Comparison of ENCODE assay signal across 28 cellular contexts in the genomic region with DNA sequence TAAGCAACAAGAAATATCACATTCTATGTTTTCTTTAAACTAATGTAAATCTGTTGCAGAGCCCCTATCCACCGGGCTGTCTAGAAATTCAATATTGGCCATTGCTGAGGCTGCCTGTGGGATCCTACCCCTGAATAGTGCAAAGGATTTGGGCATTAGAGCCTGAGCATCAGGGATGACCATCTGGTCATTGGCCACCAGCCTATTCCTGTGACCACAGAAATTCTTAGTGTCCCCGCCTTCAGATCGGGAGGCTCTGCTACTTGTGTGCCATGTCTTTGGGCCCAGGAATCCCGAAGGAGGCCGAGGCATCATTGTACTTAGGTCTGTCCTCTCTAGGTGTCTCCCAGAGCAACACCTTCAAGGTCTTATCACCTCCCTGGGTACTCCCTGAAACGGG.
"Had no signal": no experiment of that assay in that cellular context is flagged by ENCODE, and none has a peak within 500 bp of the region (broad histone marks: within the 10 kb centered on the region; RNA-seq: fewer than 3 reads in every experiment).

No MANE protein-coding gene starts in this region.

- H3K36me3 Mint-ChIP-seq: activated naive CD4-positive, alpha-beta T cell treated with anti-CD3 and anti-CD28 coated beads, Interleukin-2, amount 10 ng/mL, durations not matched to agents 7 days and 5 days; activated naive CD8-positive, alpha-beta T cell treated with anti-CD3 and anti-CD28 coated beads for 36 hours had no signal

- H3K4me3 ChIP-seq: breast epithelium, SJCRH30 had no signal

- H3K36me3 ChIP-seq: breast epithelium, SJCRH30 had no signal

- H3K27ac Mint-ChIP-seq: activated CD4-positive, alpha-beta T cell treated with anti-CD3 and anti-CD28 coated beads for 36 hours; activated CD8-positive, alpha-beta T cell treated with anti-CD3 and anti-CD28 coated beads for 36 hours; activated naive CD4-positive, alpha-beta T cell treated with anti-CD3 and anti-CD28 coated beads, Interleukin-2, amount 10 ng/mL, durations not matched to agents 7 days and 5 days; activated naive CD8-positive, alpha-beta T cell treated with anti-CD3 and anti-CD28 coated beads for 36 hours; activated T-cell treated with anti-CD3 and anti-CD28 coated beads, Interleukin-2, amount 50 U/mL, for 72 hours; activated T-helper 2 cell treated with anti-CD3 and anti-CD28 coated beads, Interferon-gamma antibody, Interleukin-2, Interleukin-4, amounts not matched to agents 10 μg/mL and 5 μg/mL and 100 μg/mL, durations not matched to agents 14 hours and 24 hours and 36 hours had no signal

- ATAC-seq: activated CD4-positive, alpha-beta T cell treated with anti-CD3 and anti-CD28 coated beads for 36 hours; activated CD8-positive, alpha-beta T cell treated with anti-CD3 and anti-CD28 coated beads for 36 hours; activated T-cell treated with anti-CD3 and anti-CD28 coated beads, Interleukin-2, amount 50 U/mL, for 72 hours; Panc1 had no signal

- H3K4me2 ChIP-seq: SK-N-SH had no signal

- H3K9me3 Mint-ChIP-seq: activated CD8-positive, alpha-beta T cell treated with anti-CD3 and anti-CD28 coated beads for 36 hours; activated naive CD4-positive, alpha-beta T cell treated with anti-CD3 and anti-CD28 coated beads, Interleukin-2, amount 10 ng/mL, durations not matched to agents 7 days and 5 days; activated naive CD8-positive, alpha-beta T cell treated with anti-CD3 and anti-CD28 coated beads for 36 hours; activated T-helper 2 cell treated with anti-CD3 and anti-CD28 coated beads, Interferon-gamma antibody, Interleukin-2, Interleukin-4, amounts not matched to agents 10 μg/mL and 5 μg/mL and 100 μg/mL, durations not matched to agents 14 hours and 24 hours and 36 hours had no signal

- DNase-seq: activated CD4-positive, alpha-beta T cell treated with anti-CD3 and anti-CD28 coated beads for 36 hours; activated CD4-positive, alpha-beta T cell treated with anti-CD3 and anti-CD28 coated beads, Interleukin-2, amount 50 U/mL, for 1 hour; activated CD8-positive, alpha-beta memory T cell treated with anti-CD3 and anti-CD28 coated beads, Interleukin-2, amount 50 U/mL, for 4 hours; activated CD8-positive, alpha-beta T cell treated with anti-CD3 and anti-CD28 coated beads for 36 hours; activated gamma-delta T cell treated with Interleukin-2 at 50 U/mL for 16 hours; activated naive CD4-positive, alpha-beta T cell treated with anti-CD3 and anti-CD28 coated beads, Interleukin-2, amount 10 ng/mL, durations not matched to agents 7 days and 5 days; activated naive CD8-positive, alpha-beta T cell treated with anti-CD3 and anti-CD28 coated beads for 36 hours; activated T-cell treated with anti-CD3 and anti-CD28 coated beads, Interleukin-2, amount 50 U/mL, for 72 hours; anterior cingulate cortex; Kasumi-1; NCI-H1048; NCI-H146; NCI-H187 treated with DMSO at 0.1 percent for 48 hours; NCI-H2081 treated with DMSO at 0.1 percent for 48 hours; NCI-H2171; NCI-H2227 treated with DMSO at 0.1 percent for 48 hours; NCI-H446 treated with DMSO at 0.1 percent for 48 hours; NCI-H748 treated with DMSO at 0.1 percent for 48 hours; OCI-M1; Right ventricle myocardium superior; SJCRH30; SK-N-SH; T-helper 1 cell had no signal

- H3K9ac ChIP-seq: SK-N-SH had no signal

- H3K9me3 ChIP-seq: breast epithelium, SJCRH30, SK-N-SH had no signal

- H3K4me1 ChIP-seq: breast epithelium, SJCRH30 had no signal

- H3K4me1 Mint-ChIP-seq: activated naive CD4-positive, alpha-beta T cell treated with anti-CD3 and anti-CD28 coated beads, Interleukin-2, amount 10 ng/mL, durations not matched to agents 7 days and 5 days had no signal

- H3K27ac ChIP-seq: breast epithelium, RWPE1, SJCRH30, VCaP had no signal

- H3K27me3 ChIP-seq: SJCRH30 had no signal

- H3K4me3 Mint-ChIP-seq: activated CD4-positive, alpha-beta T cell treated with anti-CD3 and anti-CD28 coated beads for 36 hours; activated CD8-positive, alpha-beta T cell treated with anti-CD3 and anti-CD28 coated beads for 36 hours; activated naive CD4-positive, alpha-beta T cell treated with anti-CD3 and anti-CD28 coated beads, Interleukin-2, amount 10 ng/mL, durations not matched to agents 7 days and 5 days; activated naive CD8-positive, alpha-beta T cell treated with anti-CD3 and anti-CD28 coated beads for 36 hours; activated T-cell treated with anti-CD3 and anti-CD28 coated beads, Interleukin-2, amount 50 U/mL, for 72 hours had no signal
